Comparison of ENCODE assay signal across 1 cellular context in genomic region chr2:108355907-108356734, GRCh38.
TF ChIP-seq lines count a peak whose summit lies in the region.

No MANE protein-coding gene starts in this region.

TF ChIP-seq in HCT116, 20 proteins besides CTCF, POLR2A, EP300 and RAD21 (continued from another document):
- TF ChIP-seq REST (IDR thresholded peaks at IDR 0.05; ENCODE audit: low read depth): no peak
- TF ChIP-seq EZH2phosphoT487 (IDR thresholded peaks at IDR 0.05; ENCODE audit: borderline replicate concordance): no peak
- no peak for TF ChIP-seq SRF (IDR thresholded peaks at IDR 0.05; ENCODE audit: low read depth)
- TF ChIP-seq TCF7L2 (IDR thresholded peaks at IDR 0.05; ENCODE audit: borderline replicate concordance, extremely low read depth, insufficient read depth, insufficient read length): no peak
- no peak for TF ChIP-seq SIN3A (IDR thresholded peaks at IDR 0.05; ENCODE audit: low read depth)
